Comparison of ENCODE assay signal across 17 cellular contexts in the genomic region with DNA sequence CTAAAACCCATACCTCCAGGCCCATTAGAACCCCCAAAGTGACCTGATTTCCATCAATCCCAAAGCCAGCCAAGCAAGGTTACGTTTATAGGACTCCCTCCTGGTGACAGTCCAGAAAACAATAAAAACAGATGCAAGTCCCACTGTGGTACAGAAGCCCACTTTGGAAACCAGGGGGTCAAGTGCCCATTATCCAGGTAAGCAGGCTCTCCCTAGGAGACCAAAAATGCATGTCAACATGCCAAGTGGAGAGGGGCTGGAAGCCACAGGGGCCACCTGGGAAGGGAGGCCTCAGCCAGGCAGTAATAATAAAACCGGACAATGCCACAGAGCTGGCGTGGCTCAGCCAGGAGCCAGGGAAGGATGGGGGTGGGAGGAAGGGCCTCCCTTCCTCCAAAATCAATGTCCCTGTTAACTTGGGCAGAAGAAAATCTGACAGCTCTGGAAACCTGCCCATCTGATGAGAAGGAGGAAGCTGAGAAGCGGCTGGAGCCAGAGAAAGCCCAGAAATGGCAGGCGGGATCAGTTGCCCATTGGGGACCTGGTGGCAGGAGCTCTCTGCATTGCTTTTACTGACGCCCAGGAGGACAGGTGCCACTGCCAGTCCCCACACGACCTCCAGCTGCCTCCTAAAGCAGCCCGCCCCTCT.
A peak's percentile ranks its signal among the peaks of the same experiment; 100 is the strongest.
DNase-seq lines count a peak whose midpoint lies in the region; ATAC-seq and TF ChIP-seq lines count a peak whose summit lies in the region.
"Had no signal": no experiment of that assay in that cellular context is flagged by ENCODE, and none has a peak within 500 bp of the region (broad histone marks: within the 10 kb centered on the region; RNA-seq: fewer than 3 reads in every experiment).

No MANE protein-coding gene starts in this region.

- no peak overlapping the region for H2BK120ac ChIP-seq in mesenchymal stem cell (ENCODE audit: low read depth, low read length)

- no peaks in the 10 kb centered on the region for H3K79me1 ChIP-seq in mesenchymal stem cell (replicated peaks; ENCODE audit: low read length, poor library complexity, severe bottlenecking)

- CTCF ChIA-PET in WTC11 (lab: Charles Lee) = no interaction called here

- H4K20me1 ChIP-seq in smooth muscle cell (ENCODE audit: low read depth) = no peaks in the 10 kb centered on the region

- no peak overlapping the region for H3K18ac ChIP-seq in mesenchymal stem cell (ENCODE audit: low read depth in 1 of 2, low read length in 2 of 2)

- H3F3A ChIP-seq in smooth muscle cell (ENCODE audit: low read depth) = no peaks in the 10 kb centered on the region

- peak overlapping the region; percentile 31; the same call in 1 of the 2 replicates for H3K27ac Mint-ChIP-seq in WTC11
- H3K27ac Mint-ChIP-seq: IgD-negative memory B cell had no signal

- no peak overlapping the region for H2AFZ ChIP-seq in mesenchymal stem cell (ENCODE audit: low read depth, low read length)
- H2AFZ ChIP-seq in smooth muscle cell (ENCODE audit: low read depth) = no peak overlapping the region

- ATAC-seq in WTC11 = no peak
- no peak for ATAC-seq in GM19324 (IDR thresholded peaks at IDR 0.05; ENCODE audit: low FRiP score, unreplicated experiment)
- ATAC-seq: Panc1 had no signal

- H3K27ac ChIP-seq in 22Rv1 (peak overlapping the region; percentile 59), mesenchymal stem cell (ENCODE audit: low read length, poor library complexity, severe bottlenecking) (no peak overlapping the region), spleen (no peak overlapping the region), smooth muscle cell (ENCODE audit: low read depth) (no peak overlapping the region)
- H3K27ac ChIP-seq: HL-60, SJCRH30 had no signal

- no peak overlapping the region for H4K91ac ChIP-seq in mesenchymal stem cell (ENCODE audit: low read length)

- no peaks in the 10 kb centered on the region for H3K79me2 ChIP-seq in smooth muscle cell (ENCODE audit: low read depth)

- no peak overlapping the region for H3K4me3 Mint-ChIP-seq in WTC11
- H3K4me3 Mint-ChIP-seq: IgD-negative memory B cell had no signal

- H3K9me3 Mint-ChIP-seq in WTC11 = peaks cover under 1% of the 10 kb centered on the region; the same call in 1 of the 2 replicates
- H3K9me3 Mint-ChIP-seq: IgD-negative memory B cell had no signal

- no peaks in the 10 kb centered on the region for H3K27me3 ChIP-seq in mesenchymal stem cell (ENCODE audit: control insufficient read depth in 1 of 2, insufficient read depth in 1 of 2, low read length in 2 of 2)
- H3K27me3 ChIP-seq in spleen (replicated peaks in 1 of 7) = no peaks in the 10 kb centered on the region
- H3K27me3 ChIP-seq in smooth muscle cell (ENCODE audit: low read depth) = no peaks in the 10 kb centered on the region
- H3K27me3 ChIP-seq: SJCRH30 had no signal

- H3K4me3 ChIP-seq in mesenchymal stem cell (ENCODE audit: insufficient read depth in 1 of 2, low read depth in 1 of 2, low read length in 2 of 2) = no peak overlapping the region
- no peak overlapping the region for H3K4me3 ChIP-seq in spleen
- no peak overlapping the region for H3K4me3 ChIP-seq in smooth muscle cell
- H3K4me3 ChIP-seq: HAP-1, SJCRH30 had no signal

- H3K4me2 ChIP-seq in mesenchymal stem cell (ENCODE audit: low read length, poor library complexity, severe bottlenecking) = no peak overlapping the region
- no peak overlapping the region for H3K4me2 ChIP-seq in smooth muscle cell

- 0 out of 2 replicates have a peak, but pooled peaks cover under 1% of the 10 kb centered on the region for H3K36me3 Mint-ChIP-seq in WTC11

- TF ChIP-seq CTCF in 22Rv1 (IDR thresholded peaks at IDR 0.05) (no peak), WTC11 (IDR thresholded peaks at IDR 0.05) (no peak), spleen (IDR thresholded peaks at IDR 0.05 in 8 of 11, conservative IDR thresholded peaks at IDR 0.05 in 3 of 11) (no peak), smooth muscle cell (IDR thresholded peaks at IDR 0.05; ENCODE audit: borderline replicate concordance, insufficient read depth, poor library complexity, severe bottlenecking) (no peak), GM20000 (IDR thresholded peaks at IDR 0.05; ENCODE audit: extremely low read depth, missing control alignments) (no peak)

- in situ Hi-C loops in G401 (cut with HindIII; ENCODE audit: low sequenced_read_pairs) = no loop called here

- 80% methylated on average over 8 of the region's 8 CpGs for WGBS in mesenchymal stem cell
- WGBS in spleen, 5 donors = 83 to 88% (median 87%) methylated on average over 6 to 8 of the region's 8 CpGs
- WGBS in smooth muscle cell (ENCODE audit: low lambda C conversion rate) = 89% methylated on average over 8 of the region's 8 CpGs

- H3K23ac ChIP-seq in mesenchymal stem cell (ENCODE audit: low read length in 2 of 2) = no peak overlapping the region

- H3K4me1 ChIP-seq in mesenchymal stem cell (ENCODE audit: control insufficient read depth, insufficient read depth, low read depth, low read length) (peaks cover 14% of the 10 kb centered on the region), spleen (no peaks in the 10 kb centered on the region), smooth muscle cell (ENCODE audit: low read depth) (no peaks in the 10 kb centered on the region)
- H3K4me1 ChIP-seq: HAP-1, SJCRH30 had no signal

- intact Hi-C loops in spleen (cut with DNase I; ENCODE audit: low total_unique reads) = no loop called here

- peaks cover 21% of the 10 kb centered on the region for H3K4me1 Mint-ChIP-seq in WTC11

- H2AK5ac ChIP-seq in mesenchymal stem cell (ENCODE audit: low read length, severe bottlenecking) = peak overlapping the region; percentile 21

- H2BK15ac ChIP-seq in mesenchymal stem cell (ENCODE audit: low read depth, poor library complexity, severe bottlenecking) = no peak overlapping the region

- POLR2A ChIA-PET in WTC11 (lab: Charles Lee) = no interaction called here

- H3K36me3 ChIP-seq in mesenchymal stem cell (ENCODE audit: control insufficient read depth in 1 of 2, insufficient read depth in 2 of 2, low read depth in 1 of 2, low read length in 2 of 2) (no peaks in the 10 kb centered on the region), spleen (no peaks in the 10 kb centered on the region), smooth muscle cell (ENCODE audit: low read depth) (no peaks in the 10 kb centered on the region)
- H3K36me3 ChIP-seq: HAP-1, SJCRH30 had no signal

- H3K14ac ChIP-seq in mesenchymal stem cell (ENCODE audit: low read length in 2 of 2) = no peak overlapping the region

- no peak overlapping the region for H3K4ac ChIP-seq in mesenchymal stem cell (ENCODE audit: low read depth in 1 of 2, low read length in 2 of 2)

- peak; percentile 96 for DNase-seq in G401 (ENCODE audit: low spot score)
- no peak for DNase-seq in WTC11 (ENCODE audit: low spot score)
- DNase-seq in mesenchymal stem cell = no peak
- no peak for DNase-seq in spleen
- no peak for DNase-seq in smooth muscle cell (lab: John Stamatoyannopoulos, UW; ENCODE audit: unreplicated experiment)
- DNase-seq in GM20000 (ENCODE audit: low spot score) = no peak
- DNase-seq: DND-41, Karpas-422, NCI-H1105 treated with DMSO at 0.1 percent for 48 hours, NCI-H1694 treated with DMSO at 0.1 percent for 48 hours, SJCRH30 had no signal

- no peak overlapping the region for H2BK5ac ChIP-seq in mesenchymal stem cell (ENCODE audit: low read depth, low read length, poor library complexity, severe bottlenecking)

- H3K9ac ChIP-seq in mesenchymal stem cell (ENCODE audit: low read length) = no peak overlapping the region
- no peak overlapping the region for H3K9ac ChIP-seq in smooth muscle cell (ENCODE audit: low read depth)

- H4K8ac ChIP-seq in mesenchymal stem cell (ENCODE audit: low read length) = no peak overlapping the region

- H3K9me3 ChIP-seq in mesenchymal stem cell (ENCODE audit: control insufficient read depth, low read length) (no peaks in the 10 kb centered on the region), spleen (no peaks in the 10 kb centered on the region), smooth muscle cell (replicated peaks; ENCODE audit: low read depth) (no peaks in the 10 kb centered on the region)
- H3K9me3 ChIP-seq: HAP-1, SJCRH30 had no signal

- peaks cover 4% of the 10 kb centered on the region; the same call in 1 of the 2 replicates for H3K27me3 Mint-ChIP-seq in WTC11 (ENCODE audit: low read depth)
- H3K27me3 Mint-ChIP-seq: IgD-negative memory B cell had no signal

- H2BK12ac ChIP-seq in mesenchymal stem cell (ENCODE audit: low read length in 2 of 2) = no peak overlapping the region

- TF ChIP-seq POLR2A in spleen (IDR thresholded peaks at IDR 0.05) = no peak

TF ChIP-seq in WTC11, 78 proteins besides CTCF, POLR2A, EP300 and RAD21:
- no peak for TF ChIP-seq JAZF1 (CRISPR knock-in tag; IDR thresholded peaks at IDR 0.05)
- TF ChIP-seq TP53 (CRISPR knock-in tag; IDR thresholded peaks at IDR 0.05) = no peak
- TF ChIP-seq CBFB (CRISPR knock-in tag; IDR thresholded peaks at IDR 0.05; ENCODE audit: low read depth) = no peak
- TF ChIP-seq, protein P1, sequence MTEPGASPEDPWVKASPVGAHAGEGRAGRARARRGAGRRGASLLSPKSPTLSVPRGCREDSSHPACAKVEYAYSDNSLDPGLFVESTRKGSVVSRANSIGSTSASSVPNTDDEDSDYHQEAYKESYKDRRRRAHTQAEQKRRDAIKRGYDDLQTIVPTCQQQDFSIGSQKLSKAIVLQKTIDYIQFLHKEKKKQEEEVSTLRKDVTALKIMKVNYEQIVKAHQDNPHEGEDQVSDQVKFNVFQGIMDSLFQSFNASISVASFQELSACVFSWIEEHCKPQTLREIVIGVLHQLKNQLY (CRISPR knock-in tag; IDR thresholded peaks at IDR 0.05) = no peak
- TF ChIP-seq, protein P2, sequence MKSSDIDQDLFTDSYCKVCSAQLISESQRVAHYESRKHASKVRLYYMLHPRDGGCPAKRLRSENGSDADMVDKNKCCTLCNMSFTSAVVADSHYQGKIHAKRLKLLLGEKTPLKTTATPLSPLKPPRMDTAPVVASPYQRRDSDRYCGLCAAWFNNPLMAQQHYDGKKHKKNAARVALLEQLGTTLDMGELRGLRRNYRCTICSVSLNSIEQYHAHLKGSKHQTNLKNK (CRISPR knock-in tag; IDR thresholded peaks at IDR 0.05) = no peak
